In the genomic region with DNA sequence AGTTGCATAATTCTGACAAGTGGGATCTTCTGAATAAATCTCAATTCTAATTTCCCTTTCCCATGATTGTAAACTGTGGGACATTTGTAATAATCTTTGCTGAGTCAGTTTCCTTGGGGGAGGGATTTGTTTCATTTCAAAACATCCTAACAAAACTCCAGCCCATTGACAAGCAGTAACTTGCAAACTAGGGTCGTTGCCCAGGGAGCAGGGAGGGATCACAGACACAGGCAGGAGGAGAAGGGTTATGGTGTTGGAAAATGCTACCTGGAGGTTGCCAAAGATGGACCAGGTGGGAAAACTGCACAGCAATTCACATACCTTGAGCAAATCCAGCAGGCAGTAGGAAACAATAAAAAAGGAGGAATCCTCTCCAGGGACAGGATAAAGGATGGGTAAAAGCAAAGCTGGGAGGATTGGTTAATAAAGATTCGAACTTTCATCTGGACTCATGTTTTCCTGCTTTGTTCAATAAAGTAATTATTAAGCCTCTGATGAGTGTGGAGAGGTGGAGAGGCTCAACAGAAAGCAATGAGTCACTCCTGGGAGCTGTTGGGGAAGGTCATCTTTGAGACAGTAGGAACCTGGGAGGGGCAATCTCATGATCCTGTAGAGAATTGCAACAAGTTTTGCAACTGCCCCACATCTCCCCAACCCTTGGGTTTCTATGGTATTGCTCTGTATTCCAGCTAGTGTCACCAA, we compare ENCODE assay signal across 13 cellular contexts.
DNase-seq lines count a peak whose midpoint lies in the region; ATAC-seq and TF ChIP-seq lines count a peak whose summit lies in the region.
"Had no signal": no experiment of that assay in that cellular context is flagged by ENCODE, and none has a peak within 500 bp of the region (broad histone marks: within the 10 kb centered on the region; RNA-seq: fewer than 3 reads in every experiment).

No MANE protein-coding gene starts in this region.

- peak; percentile 33 for DNase-seq in AG08396 (ENCODE audit: low spot score)
- peak; percentile 70 for DNase-seq in LoVo (ENCODE audit: low spot score)
- DNase-seq in astrocyte of the hippocampus (ENCODE audit: low read depth, low spot score), result peak; percentile 17
- peak in 1 of 2 donors; percentile 50 for DNase-seq in left lung
- no peak for DNase-seq in GM13976 (ENCODE audit: low spot score)
- no peak for DNase-seq in RKO (ENCODE audit: low spot score)
- no peak for DNase-seq in stimulated activated CD4-positive, alpha-beta T cell treated with anti-CD3 and anti-CD28 coated beads, Interleukin-12 subunit alpha, Interleukin-12 subunit beta, amount 100 ng/mL, for 4 hours
- DNase-seq: activated B cell treated with CpG ODN at 0.5 μM for 24 hours, cortex of kidney, Karpas-422, pancreas had no signal

- intact Hi-C loops in left lung (cut with DNase I), result no loop called here

- TF ChIP-seq CTCF in left lung (IDR thresholded peaks at IDR 0.05), result no peak
- TF ChIP-seq CTCF in GM13976 (IDR thresholded peaks at IDR 0.05; ENCODE audit: borderline replicate concordance, control extremely low read depth, extremely low read depth, insufficient read depth, missing control alignments), result no peak

- peak overlapping the region in 1 of 2 donors; percentile 51 for H3K27ac ChIP-seq in left lung
- H3K27ac ChIP-seq: pancreas, thyroid gland had no signal

- H3K36me3 ChIP-seq in left lung, result no peaks in the 10 kb centered on the region
- H3K36me3 ChIP-seq: pancreas, thyroid gland had no signal

- peaks cover 0 to 3% of the 10 kb centered on the region in 2 donors for H3K4me1 ChIP-seq in left lung
- H3K4me1 ChIP-seq: pancreas had no signal

- H3K9me3 ChIP-seq in left lung, result no peaks in the 10 kb centered on the region
- H3K9me3 ChIP-seq: pancreas, thyroid gland had no signal

- no peaks in the 10 kb centered on the region for H3K27me3 ChIP-seq in left lung
- H3K27me3 ChIP-seq: pancreas, thyroid gland had no signal

- in situ Hi-C loops in GM13976 (cut with MboI; ENCODE audit: low sequenced_read_pairs, unreplicated experiment), result no loop called here

- peak; percentile 81 for ATAC-seq in left lung
- no peak for ATAC-seq in GM18873 (IDR thresholded peaks at IDR 0.05; ENCODE audit: low FRiP score, unreplicated experiment)

- H3K4me3 ChIP-seq in left lung, result no peak overlapping the region
- H3K4me3 ChIP-seq: pancreas, thyroid gland had no signal

Comparison
In these comparisons a context has a peak if more than half of its experiments do, and no peak if none do; other contexts are left out.
1. DNase-seq: peak in AG08396 (single experiment), LoVo (single experiment) and astrocyte of the hippocampus (single experiment); none in GM13976 (single experiment), RKO (single experiment) and stimulated activated CD4-positive, alpha-beta T cell treated with anti-CD3 and anti-CD28 coated beads, Interleukin-12 subunit alpha, Interleukin-12 subunit beta, amount 100 ng/mL, for 4 hours (single experiment).